10 cellular contexts compared by ENCODE assay signal in genomic region chr16:50697881-50698767, GRCh38. TPM values are rescaled to one million over a fixed set of nuclear protein-coding genes. Genes with fewer than 3 reads are reported as not detected.
DNase-seq lines count a peak whose midpoint lies in the region; ATAC-seq and TF ChIP-seq lines count a peak whose summit lies in the region.
"Had no signal": no experiment of that assay in that cellular context is flagged by ENCODE, and none has a peak within 500 bp of the region (broad histone marks: within the 10 kb centered on the region; RNA-seq: fewer than 3 reads in every experiment).

No MANE protein-coding gene starts in this region.

- TF ChIP-seq CTCF in fibroblast of the aortic adventitia (IDR thresholded peaks at IDR 0.05; ENCODE audit: insufficient read depth, low read length): no peak

- H3K27ac Mint-ChIP-seq in activated T-cell treated with anti-CD3 and anti-CD28 coated beads, Interleukin-2, amount 50 U/mL, for 24 hours: peak overlapping the region; percentile 93

- ATAC-seq in HG02981 (IDR thresholded peaks at IDR 0.05; ENCODE audit: unreplicated experiment): peak; percentile 38

- peaks cover 26% of the 10 kb centered on the region for H3K36me3 Mint-ChIP-seq in activated T-cell treated with anti-CD3 and anti-CD28 coated beads, Interleukin-2, amount 50 U/mL, for 24 hours (ENCODE audit: low read depth)

- H3K4me3 ChIP-seq in fibroblast of the aortic adventitia (ENCODE audit: low read depth, low read length): peak overlapping the region; percentile 33

- DNase-seq in activated T-cell treated with anti-CD3 and anti-CD28 coated beads, Interleukin-2, amount 50 U/mL, for 24 hours: peak; percentile 79
- DNase-seq in activated T-cell treated with anti-CD3 and anti-CD28 coated beads, Interleukin-2, amount 50 U/mL, for 1 hour: no peak
- DNase-seq in activated CD4-positive, alpha-beta T cell treated with anti-CD3 and anti-CD28 coated beads, Interleukin-2, amount 50 U/mL, for 24 hours (ENCODE audit: low read depth in 1 of 2, low spot score in 1 of 2): peak; percentile 42
- DNase-seq in fibroblast of the aortic adventitia (ENCODE audit: low read depth) (peak; percentile 40), renal cortical epithelial cell (ENCODE audit: low read depth) (peak; percentile 71), SIG-M5 treated with dmso at 0.1 percent for 504 hours (lab: John Stamatoyannopoulos, UW; ENCODE audit: unreplicated experiment) (no peak), T1000 (lab: John Stamatoyannopoulos, UW) (no peak)
- DNase-seq: DND-41 had no signal

- H3K4me3 Mint-ChIP-seq in activated T-cell treated with anti-CD3 and anti-CD28 coated beads, Interleukin-2, amount 50 U/mL, for 24 hours: peak overlapping the region; percentile 74

- H3K4me1 Mint-ChIP-seq in activated T-cell treated with anti-CD3 and anti-CD28 coated beads, Interleukin-2, amount 50 U/mL, for 24 hours (ENCODE audit: low read depth): peaks cover 88% of the 10 kb centered on the region

- H3K27me3 Mint-ChIP-seq in activated T-cell treated with anti-CD3 and anti-CD28 coated beads, Interleukin-2, amount 50 U/mL, for 24 hours: no peaks in the 10 kb centered on the region

- no peaks in the 10 kb centered on the region for H3K9me3 Mint-ChIP-seq in activated T-cell treated with anti-CD3 and anti-CD28 coated beads, Interleukin-2, amount 50 U/mL, for 24 hours

RNA-seq across cellular contexts. Expression of gene NOD2, which starts 4.7 kb away (rescaled TPM):
- total RNA-seq in fibroblast of the aortic adventitia (ENCODE audit: low replicate concordance): not detected in 2 replicates
- 0.10 and 0.17 TPM in 2 replicates for total RNA-seq in renal cortical epithelial cell

RNA-seq across cellular contexts. Expression of gene SNX20, which starts 17.0 kb away (rescaled TPM):
- total RNA-seq in fibroblast of the aortic adventitia (ENCODE audit: low replicate concordance) (not detected in 2 replicates), renal cortical epithelial cell (not detected in 2 replicates)
- total RNA-seq: temporal lobe had no signal

RNA-seq across cellular contexts. Expression of gene CYLD, which starts 43.8 kb away (rescaled TPM):
- 41.3 and 62.6 TPM in 2 replicates for total RNA-seq in fibroblast of the aortic adventitia (ENCODE audit: low replicate concordance)
- total RNA-seq in renal cortical epithelial cell: 63.1 and 87.3 TPM in 2 replicates

Comparison
In these comparisons a context has a peak if more than half of its experiments do, and no peak if none do; other contexts are left out.
1. DNase-seq: peak in activated T-cell treated with anti-CD3 and anti-CD28 coated beads, Interleukin-2, amount 50 U/mL, for 24 hours (single experiment), activated CD4-positive, alpha-beta T cell treated with anti-CD3 and anti-CD28 coated beads, Interleukin-2, amount 50 U/mL, for 24 hours (2 of 2), fibroblast of the aortic adventitia (single experiment) and renal cortical epithelial cell (single experiment); none in activated T-cell treated with anti-CD3 and anti-CD28 coated beads, Interleukin-2, amount 50 U/mL, for 1 hour (single experiment), SIG-M5 treated with dmso at 0.1 percent for 504 hours (single experiment) and T1000 (single experiment).